Comparison of ENCODE assay signal across 11 cellular contexts in the genomic region with DNA sequence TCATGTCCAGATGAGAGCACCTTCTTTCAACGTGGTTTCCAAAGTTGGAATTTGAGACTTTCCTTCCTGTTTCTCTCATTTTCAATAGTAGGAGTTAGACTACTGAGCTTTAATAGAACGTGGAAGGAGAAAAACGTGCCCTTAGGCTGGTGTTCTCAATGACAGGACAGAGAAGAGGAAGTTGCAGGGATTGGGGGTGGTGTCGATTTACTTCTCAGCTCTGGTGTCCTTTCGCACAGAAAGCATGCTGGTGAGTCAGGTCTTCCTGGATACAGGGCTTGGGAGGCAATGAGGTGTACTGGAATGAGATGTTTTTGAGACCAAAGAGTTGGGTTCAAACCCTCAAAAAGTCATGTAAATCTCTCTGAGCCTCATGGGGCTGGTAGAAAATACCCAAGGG.
A peak's percentile ranks its signal among the peaks of the same experiment; 100 is the strongest.
DNase-seq lines count a peak whose midpoint lies in the region; ATAC-seq, FAIRE-seq and TF ChIP-seq lines count a peak whose summit lies in the region.
"Had no signal": no experiment of that assay in that cellular context is flagged by ENCODE, and none has a peak within 500 bp of the region (broad histone marks: within the 10 kb centered on the region; RNA-seq: fewer than 3 reads in every experiment).

No MANE protein-coding gene starts in this region.

- H3K4me2 ChIP-seq in K562 (ENCODE audit: insufficient read depth, low read length) (no peak overlapping the region), mesenchymal stem cell (ENCODE audit: low read length, poor library complexity, severe bottlenecking) (no peak overlapping the region)

- peak overlapping the region in 1 of 2 experiments; percentile 49 for H3K14ac ChIP-seq in mesenchymal stem cell (ENCODE audit: low read length in 2 of 2)

- H2BK5ac ChIP-seq in mesenchymal stem cell (ENCODE audit: low read depth, low read length, poor library complexity, severe bottlenecking), result no peak overlapping the region

- H4K8ac ChIP-seq in mesenchymal stem cell (ENCODE audit: low read length), result no peak overlapping the region

- peaks cover 25% of the 10 kb centered on the region for H3K79me1 ChIP-seq in mesenchymal stem cell (replicated peaks; ENCODE audit: low read length, poor library complexity, severe bottlenecking)

- no peaks in the 10 kb centered on the region for H3K79me2 ChIP-seq in K562 (ENCODE audit: control insufficient read depth, insufficient read depth, low read length)

- no peak overlapping the region for H3K23ac ChIP-seq in mesenchymal stem cell (ENCODE audit: low read length in 2 of 2)

- H2BK15ac ChIP-seq in mesenchymal stem cell (ENCODE audit: low read depth, poor library complexity, severe bottlenecking), result no peak overlapping the region

- TF ChIP-seq RAD21 in K562 (CRISPR knock-in tag; conservative IDR thresholded peaks at IDR 0.05 in 1 of 2, IDR thresholded peaks at IDR 0.05 in 1 of 2), result no peak

- H3K9ac ChIP-seq in K562 (ENCODE audit: insufficient read depth in 1 of 2, low read depth in 2 of 2, low read length in 2 of 2), result no peak overlapping the region
- H3K9ac ChIP-seq in mesenchymal stem cell (ENCODE audit: low read length), result no peak overlapping the region

- H3K18ac ChIP-seq in mesenchymal stem cell (ENCODE audit: low read depth in 1 of 2, low read length in 2 of 2), result peak overlapping the region in 1 of 2 experiments; percentile 37

- TF ChIP-seq CTCF in K562 (IDR thresholded peaks at IDR 0.05 in 2 of 3, conservative IDR thresholded peaks at IDR 0.05 in 1 of 3; ENCODE audit: insufficient read depth in 2 of 3, low read depth in 1 of 3, low read length in 3 of 3), result no peak
- no peak for TF ChIP-seq CTCF in D721Med (IDR thresholded peaks at IDR 0.05; ENCODE audit: insufficient read depth, missing control alignments)

- H3K4me3 ChIP-seq in K562, result no peak overlapping the region
- no peak overlapping the region for H3K4me3 ChIP-seq in mesenchymal stem cell (ENCODE audit: insufficient read depth in 1 of 2, low read depth in 1 of 2, low read length in 2 of 2)

- DNase-seq in GDM1 (lab: John Stamatoyannopoulos, UW) (peak; percentile 61), NCI-H2029 treated with DMSO at 0.1 percent for 48 hours (lab: John Stamatoyannopoulos, UW) (peak; percentile 50), K562 (ENCODE audit: extremely low read depth in 1 of 4, low spot score in 3 of 4) (no peak), mesenchymal stem cell (peak; percentile 63), D721Med (ENCODE audit: insufficient read length, low spot score) (no peak), left colon (no peak)
- no peak for DNase-seq in activated T-cell treated with anti-CD3 and anti-CD28 coated beads, Interleukin-2, amount 50 U/mL, for 48 hours
- DNase-seq: activated naive CD4-positive, alpha-beta T cell treated with anti-CD3 and anti-CD28 coated beads, Interleukin-2, amount 10 ng/mL, durations not matched to agents 7 days and 5 days; T-helper 9 cell had no signal

- in situ Hi-C loops in K562 (cut with MboI), result no loop called here

- WGBS in K562 (ENCODE audit: insufficient coverage, low coverage, missing lambda C conversion rate), result 1% methylated on average over 5 of the region's 5 CpGs
- WGBS in mesenchymal stem cell, result 18% methylated on average over 4 of the region's 5 CpGs

- intact Hi-C loops in K562 (cut with micrococcal nuclease), result no loop called here
- intact Hi-C loops in left colon (cut with DNase I, micrococcal nuclease), result no loop called here

- TF ChIP-seq EP300 in K562 (IDR thresholded peaks at IDR 0.05; ENCODE audit: low read length), result no peak

- ATAC-seq in K562, result no peak
- ATAC-seq in left colon, result no peak
- ATAC-seq in GM18519 (IDR thresholded peaks at IDR 0.05; ENCODE audit: low FRiP score, unreplicated experiment), result no peak

- no peak overlapping the region for H2AK5ac ChIP-seq in mesenchymal stem cell (ENCODE audit: low read length, severe bottlenecking)

- H3K36me3 ChIP-seq in K562 (ENCODE audit: control insufficient read depth, insufficient read depth, low read length), result no peaks in the 10 kb centered on the region
- no peaks in the 10 kb centered on the region for H3K36me3 ChIP-seq in mesenchymal stem cell (ENCODE audit: control insufficient read depth in 1 of 2, insufficient read depth in 2 of 2, low read depth in 1 of 2, low read length in 2 of 2)

- 0 out of 5 replicates have a peak, but pooled peaks cover 0 to 3% of the 10 kb centered on the region in 2 experiments for H3K4me1 ChIP-seq in K562 (replicated peaks in 1 of 2; ENCODE audit: control insufficient read depth in 2 of 2, insufficient read depth in 2 of 2, low read length in 2 of 2)
- peaks cover 18% of the 10 kb centered on the region for H3K4me1 ChIP-seq in mesenchymal stem cell (ENCODE audit: control insufficient read depth, insufficient read depth, low read depth, low read length)

- no peak overlapping the region for H3K4ac ChIP-seq in mesenchymal stem cell (ENCODE audit: low read depth in 1 of 2, low read length in 2 of 2)

- H3K9me3 ChIP-seq in K562 (replicated peaks; ENCODE audit: control insufficient read depth, insufficient read depth, low read depth, low read length) (no peaks in the 10 kb centered on the region), mesenchymal stem cell (ENCODE audit: control insufficient read depth, low read length) (no peaks in the 10 kb centered on the region)

- CTCF ChIA-PET in K562 (lab: Yijun Ruan, JAX; ENCODE audit: low intra/inter-chr PET ratio), result no interaction called here

- peaks cover 4 to 31% of the 10 kb centered on the region in 2 experiments; a peak in 3 of 5 replicates for H3K27me3 ChIP-seq in K562 (ENCODE audit: control insufficient read depth in 2 of 2, insufficient read depth in 2 of 2, low read length in 2 of 2)
- H3K27me3 ChIP-seq in mesenchymal stem cell (ENCODE audit: control insufficient read depth in 1 of 2, insufficient read depth in 1 of 2, low read length in 2 of 2), result peaks cover 0 to 17% of the 10 kb centered on the region in 2 experiments

- H2BK12ac ChIP-seq in mesenchymal stem cell (ENCODE audit: low read length in 2 of 2), result no peak overlapping the region

- H2AFZ ChIP-seq in K562 (ENCODE audit: low read depth, low read length), result no peak overlapping the region
- H2AFZ ChIP-seq in mesenchymal stem cell (ENCODE audit: low read depth, low read length), result no peak overlapping the region

- no peak overlapping the region for H4K91ac ChIP-seq in mesenchymal stem cell (ENCODE audit: low read length)

- no peak overlapping the region for H2BK120ac ChIP-seq in mesenchymal stem cell (ENCODE audit: low read depth, low read length)

- no peak for FAIRE-seq in K562 (lab: Jason Lieb, UNC)
- FAIRE-seq in D721Med (lab: Jason Lieb, UNC), result no peak
- FAIRE-seq: G401.6 had no signal

- 0 out of 2 replicates have a peak, but pooled peaks cover 3% of the 10 kb centered on the region for H4K20me1 ChIP-seq in K562 (replicated peaks; ENCODE audit: control insufficient read depth, insufficient read depth, low read length)

- H3K27ac ChIP-seq in K562 (ENCODE audit: extremely low read depth, low read depth, low read length), result no peak overlapping the region
- H3K27ac ChIP-seq in mesenchymal stem cell (ENCODE audit: low read length, poor library complexity, severe bottlenecking), result no peak overlapping the region

- no TSS peak for BruUV-seq in K562 (replicated peaks; lab: Mats Ljungman, UMichigan)

- POLR2A ChIA-PET in K562 (lab: Yijun Ruan, JAX), result interaction anchor here (0.6 to 1.3 kb wide), 2 partner anchors 9 to 55 kb away, joined by 3 read pairs; no protein-coding TSS in a partner anchor

- no peaks in the 10 kb centered on the region for H3K9me1 ChIP-seq in K562 (ENCODE audit: control insufficient read depth, insufficient read depth, low read length)

- no peak for TF ChIP-seq POLR2A in K562 (conservative IDR thresholded peaks at IDR 0.05)

TF ChIP-seq in K562, 482 proteins besides CTCF, POLR2A, EP300 and RAD21:
- TF ChIP-seq NRF1 (conservative IDR thresholded peaks at IDR 0.05 in 1 of 2, IDR thresholded peaks at IDR 0.05 in 1 of 2) (no peak), SPI1 (IDR thresholded peaks at IDR 0.05; ENCODE audit: borderline replicate concordance, low read depth, low read length) (0 out of 2 replicates have a peak, but pooled peaks have one; percentile 1), BHLHE40 (IDR thresholded peaks at IDR 0.05; ENCODE audit: low read length) (peak; percentile 62)
- TF ChIP-seq, protein P1, sequence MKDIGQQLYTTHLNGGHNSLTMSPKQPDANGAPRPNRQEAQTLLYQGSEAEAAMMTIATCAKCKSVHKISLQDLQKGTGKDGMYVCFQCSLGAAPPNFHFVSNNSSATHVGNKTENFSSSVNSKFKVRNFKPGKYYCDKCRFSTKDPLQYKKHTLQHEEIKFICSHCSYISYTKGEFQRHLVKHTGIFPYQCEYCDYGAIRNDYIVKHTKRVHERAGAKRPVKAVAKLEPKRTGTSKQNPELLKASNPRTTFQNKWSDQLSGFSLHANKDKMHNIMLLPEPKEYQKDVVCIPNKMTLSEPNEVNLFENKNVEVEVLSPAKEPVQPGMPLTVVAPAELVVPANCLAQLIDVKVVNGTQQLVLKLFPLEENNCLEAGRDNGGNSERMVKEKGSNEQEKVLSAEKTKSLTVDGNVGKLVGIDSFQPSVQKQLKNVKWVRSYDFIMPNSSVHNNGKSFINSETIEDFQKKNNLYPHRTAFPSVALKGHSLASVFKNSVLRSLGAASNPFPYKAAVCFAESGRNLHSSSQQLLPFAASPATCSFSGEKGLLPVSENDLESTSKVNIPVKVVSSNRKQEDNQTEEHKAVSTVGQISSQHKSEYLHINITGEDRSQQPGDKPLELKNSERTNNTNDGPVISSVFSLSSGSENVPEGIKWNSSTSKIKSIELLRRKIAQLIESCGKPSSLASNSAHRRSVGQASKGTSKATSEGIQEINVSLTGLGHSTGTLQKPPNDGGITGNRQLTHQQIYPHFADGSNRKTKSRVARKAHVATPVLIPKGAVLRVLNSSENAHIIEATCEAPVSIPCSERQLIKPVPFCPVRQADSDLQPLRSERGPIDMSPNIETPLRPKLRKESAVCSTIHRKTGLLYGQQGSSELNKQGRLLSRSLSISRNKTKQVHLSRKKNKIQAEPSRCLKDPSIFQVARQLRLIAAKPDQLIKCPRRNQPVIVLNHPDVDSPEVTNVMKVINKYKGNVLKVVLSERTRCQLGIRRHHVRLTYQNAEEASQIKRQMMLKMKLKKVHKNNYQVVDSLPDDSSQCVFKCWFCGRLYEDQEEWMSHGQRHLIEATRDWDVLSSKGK (CRISPR knock-in tag; IDR thresholded peaks at IDR 0.05), result no peak

Comparison
In these comparisons a context has a peak if more than half of its experiments do, and no peak if none do; other contexts are left out.
1. DNase-seq: peak in GDM1 (single experiment), NCI-H2029 treated with DMSO at 0.1 percent for 48 hours (single experiment) and mesenchymal stem cell (single experiment); none in K562 (0 of 4), D721Med (single experiment), left colon (0 of 2) and activated T-cell treated with anti-CD3 and anti-CD28 coated beads, Interleukin-2, amount 50 U/mL, for 48 hours (0 of 2).